In genomic region chr3:185992801-185993467, GRCh38 we compare ENCODE assay signal across 15 cellular contexts. TPM values are rescaled to one million over a fixed set of nuclear protein-coding genes. Genes with fewer than 3 reads are reported as not detected.
A peak's percentile ranks its signal among the peaks of the same experiment; 100 is the strongest.
DNase-seq lines count a peak whose midpoint lies in the region; ATAC-seq and TF ChIP-seq lines count a peak whose summit lies in the region.
"Had no signal": no experiment of that assay in that cellular context is flagged by ENCODE, and none has a peak within 500 bp of the region (broad histone marks: within the 10 kb centered on the region; RNA-seq: fewer than 3 reads in every experiment).

No MANE protein-coding gene starts in this region.

- H3K79me1 ChIP-seq in IMR-90 (ENCODE audit: low read depth in 1 of 2, low read length in 2 of 2) = no peaks in the 10 kb centered on the region

- peak overlapping the region; percentile 3 for H2BK5ac ChIP-seq in IMR-90 (ENCODE audit: low read depth, low read length, poor library complexity, severe bottlenecking)

- no peak overlapping the region for H3K23ac ChIP-seq in IMR-90 (ENCODE audit: low read depth, low read length)

- DNase-seq in AG08395 (ENCODE audit: low spot score) (peak; percentile 45), IMR-90 (peak; percentile 58), fibroblast of mammary gland (ENCODE audit: low read depth) (peak; percentile 59), osteoblast (ENCODE audit: insufficient read length, low spot score, missing footprints) (no peak), NCI-H82 treated with DMSO at 0.1 percent for 48 hours (lab: John Stamatoyannopoulos, UW; ENCODE audit: unreplicated experiment) (no peak)
- DNase-seq in activated CD4-positive, alpha-beta T cell treated with anti-CD3 and anti-CD28 coated beads for 48 hours = no peak
- no peak for DNase-seq in stimulated activated CD4-positive, alpha-beta T cell treated with anti-CD3 and anti-CD28 coated beads, Interleukin-4, amount 100 ng/mL, for 4 hours
- DNase-seq: activated CD4-positive, alpha-beta memory T cell treated with anti-CD3 and anti-CD28 coated beads, Interleukin-2, amount 10 ng/mL, durations not matched to agents 7 days and 5 days; activated effector memory CD4-positive, alpha-beta T cell treated with anti-CD3 and anti-CD28 coated beads, Interleukin-2, amount 50 U/mL, for 16 hours; AML-193; DMS153; NK-92 treated with Interleukin-12 subunit alpha and Interleukin-12 subunit beta, amount 100 ng/mL, for 24 hours had no signal

- no peak overlapping the region for H2AK9ac ChIP-seq in IMR-90 (replicated peaks; ENCODE audit: low read depth, low read length, poor library complexity)

- H3K18ac ChIP-seq in IMR-90 (ENCODE audit: low read depth, low read length) = 0 out of 2 replicates have a peak overlapping the region, but pooled peaks have one; percentile 6

- H3K4me1 ChIP-seq in IMR-90 (ENCODE audit: control insufficient read depth, insufficient read depth, low read length) (peaks cover 10% of the 10 kb centered on the region), osteoblast (ENCODE audit: insufficient read depth, low read length) (peaks cover 19% of the 10 kb centered on the region)
- H3K4me1 ChIP-seq: suprapubic skin had no signal

- H4K91ac ChIP-seq in IMR-90 (ENCODE audit: insufficient read depth, low read depth, low read length) = no peak overlapping the region

- no peak overlapping the region for H3K56ac ChIP-seq in IMR-90 (ENCODE audit: extremely low read depth, insufficient read depth, low read length)

- H2BK20ac ChIP-seq in IMR-90 (ENCODE audit: low read depth, low read length) = peak overlapping the region; percentile 31; the same call in 1 of the 2 replicates

- CTCF ChIA-PET in IMR-90 (lab: Yijun Ruan, JAX) = interaction anchor here (1.2 to 1.8 kb wide), 2 partner anchors 10 kb away, joined by 3 to 7 read pairs; no protein-coding TSS in a partner anchor

- no peak overlapping the region for H3K4ac ChIP-seq in IMR-90 (ENCODE audit: low read depth, low read length)

- no peak overlapping the region for H3K9ac ChIP-seq in IMR-90 (ENCODE audit: low read depth, low read length)

- 26% methylated on average over 6 of the region's 10 CpGs; no CpG with 5 or more reads in 1 of the 2 experiments for WGBS in IMR-90 (ENCODE audit: extremely low coverage in 2 of 2, insufficient read length in 1 of 2), 2 experiments

- intact Hi-C loops in IMR-90 (cut with micrococcal nuclease) = no loop called here

- H3K27me3 ChIP-seq in IMR-90 (ENCODE audit: control insufficient read depth, insufficient read depth, low read length) (no peaks in the 10 kb centered on the region; the same call in 1 of the 2 replicates), osteoblast (ENCODE audit: insufficient read depth, low read length) (peaks cover 8% of the 10 kb centered on the region)
- H3K27me3 ChIP-seq: hepatocyte, suprapubic skin had no signal

- peaks cover 4% of the 10 kb centered on the region; the same call in 1 of the 2 replicates for H3K9me1 ChIP-seq in IMR-90 (ENCODE audit: insufficient read depth, low read length)

- no peak for TF ChIP-seq CTCF in IMR-90 (conservative IDR thresholded peaks at IDR 0.05; ENCODE audit: low read depth, low read length)
- no peak for TF ChIP-seq CTCF in fibroblast of mammary gland (conservative IDR thresholded peaks at IDR 0.05; ENCODE audit: control insufficient read depth, insufficient read depth, low read depth, low read length)
- TF ChIP-seq CTCF in osteoblast (IDR thresholded peaks at IDR 0.05; ENCODE audit: extremely low read depth, low read depth, low read length) = no peak

- H3K4me3 ChIP-seq in IMR-90 (ENCODE audit: insufficient read depth, low read depth, low read length) (no peak overlapping the region), fibroblast of mammary gland (ENCODE audit: control insufficient read depth, low read depth, low read length) (no peak overlapping the region), osteoblast (ENCODE audit: insufficient read depth, low read length) (peak overlapping the region; percentile 13)
- H3K4me3 ChIP-seq: hepatocyte, suprapubic skin had no signal

- H2BK120ac ChIP-seq in IMR-90 (ENCODE audit: low read depth, low read length) = peak overlapping the region; percentile 21

- in situ Hi-C loops in IMR-90 (cut with MboI; ENCODE audit: low sequenced_read_pairs) = loop anchor here (25.0 kb wide), 1 partner anchor 819 kb away; the partner anchor contains the start of gene RFC4

- BruUV-seq in IMR-90 (replicated peaks; lab: Mats Ljungman, UMichigan) = no TSS peak

- dilution Hi-C loops in IMR-90 (cut with HindIII; ENCODE audit: low sequenced_read_pairs, unreplicated experiment) = no loop called here

- H3K4me2 ChIP-seq in IMR-90 (ENCODE audit: low read depth, low read length) = peak overlapping the region; percentile 3
- peak overlapping the region; percentile 28 for H3K4me2 ChIP-seq in osteoblast (ENCODE audit: insufficient read depth, low read length)
- H3K4me2 ChIP-seq: hepatocyte had no signal

- H3K9me3 ChIP-seq in IMR-90 (ENCODE audit: control insufficient read depth, insufficient read depth, low read length) (no peaks in the 10 kb centered on the region), osteoblast (ENCODE audit: low read depth, low read length) (no peaks in the 10 kb centered on the region)
- H3K9me3 ChIP-seq: suprapubic skin had no signal

- POLR2A ChIA-PET in IMR-90 (lab: Charles Lee; ENCODE audit: unreplicated experiment) = no interaction called here

- H3K14ac ChIP-seq in IMR-90 (replicated peaks; ENCODE audit: low read depth, low read length) = peak overlapping the region; percentile 32; the same call in 1 of the 2 replicates

- H4K5ac ChIP-seq in IMR-90 (ENCODE audit: low read depth, low read length) = no peak overlapping the region

- H3K79me2 ChIP-seq in osteoblast (ENCODE audit: insufficient read depth, low read length) = no peaks in the 10 kb centered on the region
- H3K79me2 ChIP-seq: hepatocyte had no signal

- H2AK5ac ChIP-seq in IMR-90 (ENCODE audit: low read depth, low read length) = 0 out of 2 replicates have a peak overlapping the region, but pooled peaks have one; percentile 6

- H4K20me1 ChIP-seq in IMR-90 (ENCODE audit: insufficient read depth, low read length) (no peaks in the 10 kb centered on the region), osteoblast (ENCODE audit: insufficient read depth, low read length) (no peaks in the 10 kb centered on the region)

- no peak overlapping the region for H3K27ac ChIP-seq in IMR-90 (ENCODE audit: insufficient read depth, low read length)
- H3K27ac ChIP-seq in osteoblast (ENCODE audit: low read depth, low read length) = no peak overlapping the region
- H3K27ac ChIP-seq: hepatocyte, suprapubic skin had no signal

- H2AFZ ChIP-seq in IMR-90 (replicated peaks; ENCODE audit: low read length, poor library complexity) (peak overlapping the region; percentile 55), osteoblast (ENCODE audit: low read length) (peak overlapping the region; percentile 0)
- H2AFZ ChIP-seq: hepatocyte had no signal

- ATAC-seq in IMR-90 (ENCODE audit: low read depth) = peak; percentile 84
- ATAC-seq in HG03108 (IDR thresholded peaks at IDR 0.05; ENCODE audit: unreplicated experiment) = no peak

- no peak for TF ChIP-seq POLR2A in IMR-90 (IDR thresholded peaks at IDR 0.05; ENCODE audit: low read depth, low read length)

- no peak for TF ChIP-seq RAD21 in IMR-90 (IDR thresholded peaks at IDR 0.05; ENCODE audit: low read length)

- no peaks in the 10 kb centered on the region for H3K36me3 ChIP-seq in IMR-90 (ENCODE audit: control insufficient read depth, insufficient read depth, low read length)
- H3K36me3 ChIP-seq in osteoblast (ENCODE audit: insufficient read depth, low read length) = no peaks in the 10 kb centered on the region
- H3K36me3 ChIP-seq: suprapubic skin had no signal

- H4K8ac ChIP-seq in IMR-90 (ENCODE audit: low read depth in 2 of 2, low read length in 2 of 2) = peak overlapping the region in 1 of 2 experiments; percentile 8; a peak in 1 of 4 replicates

- no peak overlapping the region; the same call in 2 of the 3 replicates for H2BK15ac ChIP-seq in IMR-90 (ENCODE audit: low read depth, low read length)

TF ChIP-seq in IMR-90, 13 proteins besides CTCF, POLR2A, EP300 and RAD21:
- TF ChIP-seq USF2 (IDR thresholded peaks at IDR 0.05; ENCODE audit: low read depth, low read length) (no peak), ELK1 (IDR thresholded peaks at IDR 0.05; ENCODE audit: borderline replicate concordance, low read depth, low read length) (no peak), MAZ (IDR thresholded peaks at IDR 0.05; ENCODE audit: borderline replicate concordance, low read depth, low read length) (no peak), SMC3 (IDR thresholded peaks at IDR 0.05; ENCODE audit: low read depth, low read length) (no peak), BHLHE40 (IDR thresholded peaks at IDR 0.05; ENCODE audit: low read depth, low read length) (no peak), MXI1 (IDR thresholded peaks at IDR 0.05; ENCODE audit: borderline replicate concordance, low read depth, low read length) (no peak), MAFK (IDR thresholded peaks at IDR 0.05; ENCODE audit: low read depth, low read length) (no peak), RCOR1 (IDR thresholded peaks at IDR 0.05; ENCODE audit: insufficient replicate concordance, low read length) (no peak), CHD1 (IDR thresholded peaks at IDR 0.05; ENCODE audit: low read depth, low read length) (no peak), NFE2L2 (IDR thresholded peaks at IDR 0.05; ENCODE audit: low read depth, low read length) (no peak)

RNA-seq across cellular contexts. Expression of gene TRA2B, which starts 55.1 kb away (rescaled TPM):
- total RNA-seq in IMR-90 (2012; rRNA removed) (208 and 328 TPM in 2 replicates), osteoblast (95.2 and 111 TPM in 2 replicates)
- 119 and 127 TPM in 2 replicates for polyA plus RNA-seq in IMR-90 (2012; rRNA removed)
- 61.5 and 139 TPM in 2 replicates for polyA plus RNA-seq in IMR-90 (2012; cell fraction: cytosol; rRNA removed)
- 56.9 and 179 TPM in 2 replicates for polyA plus RNA-seq in IMR-90 (2012; cell fraction: nucleus; rRNA removed; ENCODE audit: low replicate concordance)

Comparison
In these comparisons a context has a peak if more than half of its experiments do, and no peak if none do; other contexts are left out.
1. DNase-seq: peak in AG08395 (single experiment), IMR-90 (single experiment) and fibroblast of mammary gland (single experiment); none in osteoblast (single experiment), activated CD4-positive, alpha-beta T cell treated with anti-CD3 and anti-CD28 coated beads for 48 hours (single experiment), stimulated activated CD4-positive, alpha-beta T cell treated with anti-CD3 and anti-CD28 coated beads, Interleukin-4, amount 100 ng/mL, for 4 hours (0 of 2) and NCI-H82 treated with DMSO at 0.1 percent for 48 hours (single experiment).